Comparison of ENCODE assay signal across 23 cellular contexts in the genomic region with DNA sequence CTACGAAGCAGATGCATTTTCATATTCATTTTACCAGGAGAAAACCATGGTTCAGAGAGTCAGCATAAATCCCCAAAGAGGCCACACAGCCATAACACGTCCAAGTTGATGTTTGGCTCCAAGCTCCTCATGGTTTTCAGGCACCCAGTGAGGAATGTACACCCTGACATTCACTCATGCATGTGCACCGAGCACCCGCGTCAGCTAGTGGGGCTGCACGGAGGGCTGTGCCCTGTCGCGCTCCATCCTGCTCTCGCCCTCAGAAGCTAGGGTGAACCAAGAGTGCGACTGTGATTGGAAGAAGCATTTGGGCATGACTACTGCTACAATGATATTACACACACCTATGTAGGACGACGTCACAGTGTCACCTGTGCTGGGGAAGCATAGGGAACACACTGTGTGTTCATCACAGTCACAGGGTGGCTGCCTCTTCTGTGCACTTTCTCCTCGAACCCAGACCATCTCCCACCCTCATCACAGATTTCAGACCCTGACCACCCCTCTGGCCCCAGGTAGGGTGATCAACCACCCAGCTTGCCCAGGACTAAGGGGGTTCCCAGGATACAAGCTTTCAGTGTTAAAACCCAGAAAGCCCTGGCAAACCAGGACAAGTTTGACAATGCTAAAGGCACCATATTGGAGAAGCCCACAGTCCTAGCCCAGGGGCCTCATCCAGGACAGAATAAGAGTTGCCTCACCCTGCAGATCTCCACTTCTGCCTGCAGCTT.
"Had no signal": no experiment of that assay in that cellular context is flagged by ENCODE, and none has a peak within 500 bp of the region (broad histone marks: within the 10 kb centered on the region; RNA-seq: fewer than 3 reads in every experiment).

No MANE protein-coding gene starts in this region.

- H3K4me3 ChIP-seq: dorsolateral prefrontal cortex, esophagus squamous epithelium, right atrium auricular region, suprapubic skin, thyroid gland, upper lobe of left lung had no signal

- H3K27me3 ChIP-seq: right atrium auricular region, suprapubic skin, thyroid gland, upper lobe of left lung had no signal

- H3K4me1 ChIP-seq: esophagus squamous epithelium, right atrium auricular region, suprapubic skin, thyroid gland had no signal

- H3K36me3 Mint-ChIP-seq: immature natural killer cell had no signal

- H3K36me3 ChIP-seq: esophagus squamous epithelium, neutrophil, right atrium auricular region, suprapubic skin, thyroid gland, upper lobe of left lung had no signal

- H3K9me3 Mint-ChIP-seq: immature natural killer cell had no signal

- ATAC-seq: left cardiac atrium; left ventricle myocardium superior; naive thymus-derived CD4-positive, alpha-beta T cell; stimulated activated naive CD8-positive, alpha-beta T cell treated with anti-CD3 and anti-CD28 coated beads, Interleukin-15, Interleukin-2, amounts not matched to agents 100 U/mL and 50 U/mL, for 24 hours had no signal

- DNase-seq: central memory CD4-positive, alpha-beta T cell; cortex of kidney; dorsolateral prefrontal cortex; effector memory CD4-positive, alpha-beta T cell; esophagus squamous epithelium; foreskin fibroblast; immature natural killer cell; kidney; left cardiac atrium; left ventricle myocardium superior; mesendoderm; naive thymus-derived CD4-positive, alpha-beta T cell; nephron progenitor cell; posterior cingulate gyrus; small intestine; stimulated activated CD4-positive, alpha-beta T cell treated with anti-CD3 and anti-CD28 coated beads, Interleukin-2, amount 100 ng/mL, for 48 hours; stimulated activated naive CD8-positive, alpha-beta T cell treated with anti-CD3 and anti-CD28 coated beads, Interleukin-15, Interleukin-2, amounts not matched to agents 100 U/mL and 50 U/mL, for 24 hours; thyroid gland had no signal

- H3K9me3 ChIP-seq: esophagus squamous epithelium, neutrophil, right atrium auricular region, suprapubic skin, thyroid gland, upper lobe of left lung had no signal

- H3K4me1 Mint-ChIP-seq: nephron progenitor cell had no signal

- H3K27ac Mint-ChIP-seq: immature natural killer cell; naive thymus-derived CD4-positive, alpha-beta T cell; nephron progenitor cell had no signal

- H3K27ac ChIP-seq: dorsolateral prefrontal cortex, epithelial cell of prostate, esophagus squamous epithelium, neutrophil, right atrium auricular region, suprapubic skin, thyroid gland, upper lobe of left lung had no signal

- H3K4me3 Mint-ChIP-seq: immature natural killer cell; naive thymus-derived CD4-positive, alpha-beta T cell; nephron progenitor cell had no signal
